Comparison of ENCODE assay signal across 1 cellular context in the genomic region with DNA sequence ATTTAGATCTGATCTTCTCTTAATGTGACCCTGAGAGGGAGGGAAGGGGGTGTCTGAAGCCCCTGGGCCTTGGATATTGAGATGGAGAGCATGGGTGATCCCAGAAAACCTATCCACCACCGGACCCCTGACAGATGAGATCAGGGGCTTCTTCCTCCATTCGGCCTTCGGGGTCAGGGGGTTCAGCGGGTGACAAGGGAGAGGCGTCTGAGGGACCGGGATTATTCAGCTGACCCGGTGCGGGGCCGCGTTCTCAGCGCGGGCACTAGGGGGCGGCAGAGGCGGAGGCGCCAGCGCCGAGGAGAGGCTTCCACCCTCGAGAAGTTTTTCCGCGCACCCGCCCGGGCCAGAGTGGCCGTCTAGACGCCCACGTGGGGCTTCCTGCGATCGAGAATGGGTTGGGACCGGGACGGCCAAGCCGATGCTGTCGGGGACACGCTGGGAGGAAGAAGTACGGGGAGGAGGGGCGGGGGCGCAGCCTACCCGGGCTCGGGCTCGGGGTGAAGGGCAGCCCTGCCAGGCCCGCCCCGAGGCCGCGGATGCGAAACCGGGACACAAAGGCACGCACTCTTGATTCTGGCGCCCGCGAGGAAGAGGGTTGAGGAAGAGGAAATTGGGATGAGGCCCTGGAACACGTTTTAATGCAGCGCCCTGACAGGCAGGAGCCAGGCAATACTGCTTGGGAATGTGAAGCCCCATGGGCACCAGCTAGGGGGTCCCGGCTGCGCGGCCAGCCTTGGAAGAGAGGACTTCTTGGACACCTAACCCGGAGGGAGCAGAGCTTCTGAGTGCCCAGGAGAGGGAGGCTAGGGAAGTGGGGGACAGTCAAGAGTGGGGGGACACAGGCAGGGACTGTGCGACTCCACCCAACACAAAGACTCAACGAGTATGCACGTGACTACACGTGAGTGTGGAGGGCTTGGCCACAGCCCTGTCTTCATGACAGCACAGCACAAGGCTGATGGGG.
A peak's percentile ranks its signal among the peaks of the same experiment; 100 is the strongest.
TF ChIP-seq lines count a peak whose summit lies in the region.

No MANE protein-coding gene starts in this region.

TF ChIP-seq in IMR-90, 13 proteins besides CTCF, POLR2A, EP300 and RAD21:
- TF ChIP-seq SMC3 (IDR thresholded peaks at IDR 0.05; ENCODE audit: low read depth, low read length) (peak; percentile 69), USF2 (IDR thresholded peaks at IDR 0.05; ENCODE audit: low read depth, low read length) (peak; percentile 75), MAZ (IDR thresholded peaks at IDR 0.05; ENCODE audit: borderline replicate concordance, low read depth, low read length) (peak; percentile 41; the same call in 1 of the 2 replicates), ELK1 (IDR thresholded peaks at IDR 0.05; ENCODE audit: borderline replicate concordance, low read depth, low read length) (no peak), CHD1 (IDR thresholded peaks at IDR 0.05; ENCODE audit: low read depth, low read length) (no peak), MXI1 (IDR thresholded peaks at IDR 0.05; ENCODE audit: borderline replicate concordance, low read depth, low read length) (peak; percentile 69; the same call in 1 of the 2 replicates)
